Comparison of ENCODE assay signal across 8 cellular contexts in the genomic region with DNA sequence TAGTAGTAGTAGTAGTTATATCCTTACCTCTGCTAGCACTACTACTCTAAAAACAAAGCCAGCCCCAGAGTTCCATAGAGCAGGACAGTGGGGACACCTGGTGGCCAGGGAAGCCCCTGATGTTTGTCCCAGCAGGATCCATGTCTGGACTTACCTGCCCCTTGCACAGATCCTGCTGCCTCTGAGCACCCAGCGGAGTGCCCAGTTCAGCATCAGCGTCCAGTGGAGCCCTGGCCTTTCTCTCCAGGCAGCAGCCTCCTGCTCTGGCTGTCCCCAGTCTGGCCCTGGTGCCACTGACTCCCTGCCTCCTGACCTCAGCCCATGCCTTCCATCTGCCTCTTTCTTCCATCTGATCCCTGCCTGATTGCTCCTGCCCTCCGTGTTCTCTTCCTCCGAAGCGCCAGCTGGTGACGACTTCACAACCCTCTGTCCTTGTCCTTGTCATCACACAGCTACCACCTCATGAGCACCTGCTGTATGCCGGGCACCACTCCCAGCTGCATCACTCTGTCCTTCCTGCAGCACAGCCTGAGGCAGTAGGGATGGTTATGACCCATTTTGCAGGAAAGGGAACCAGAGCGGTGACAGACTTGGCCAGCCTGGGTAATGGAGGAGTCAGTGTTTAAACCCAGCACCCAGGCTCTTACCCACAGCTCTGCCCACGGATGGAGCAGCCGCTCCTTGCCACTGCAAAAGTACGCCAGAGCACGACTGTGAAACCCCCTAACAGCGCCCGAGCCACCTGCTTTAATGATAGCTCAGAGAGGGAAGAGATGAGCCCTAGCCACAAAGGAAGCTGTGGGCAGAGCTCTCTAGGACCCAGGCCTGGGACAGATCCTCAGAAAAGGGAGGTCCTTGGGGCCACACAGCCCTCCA. TPM values are rescaled to one million over a fixed set of nuclear protein-coding genes. Genes with fewer than 3 reads are reported as not detected.
DNase-seq lines count a peak whose midpoint lies in the region; ATAC-seq and TF ChIP-seq lines count a peak whose summit lies in the region.

No MANE protein-coding gene starts in this region.

- H3K4me1 ChIP-seq in endodermal cell (ENCODE audit: control insufficient read depth, insufficient read depth, low read length) (no peaks in the 10 kb centered on the region), tibial nerve (no peaks in the 10 kb centered on the region)
- H3K4me1 ChIP-seq in naive thymus-derived CD4-positive, alpha-beta T cell (ENCODE audit: control insufficient read depth in 2 of 2, insufficient read depth in 2 of 2, low read length in 2 of 2): no peaks in the 10 kb centered on the region

- peak; percentile 83 for TF ChIP-seq CTCF in endodermal cell (conservative IDR thresholded peaks at IDR 0.05)
- peak; percentile 28 to 67 (median 39) for TF ChIP-seq CTCF in tibial nerve (IDR thresholded peaks at IDR 0.05)

- H3K27ac Mint-ChIP-seq in activated CD4-positive, alpha-beta memory T cell treated with anti-CD3 and anti-CD28 coated beads, Interleukin-2, amount 10 ng/mL, durations not matched to agents 7 days and 5 days: no peak overlapping the region
- no peak overlapping the region for H3K27ac Mint-ChIP-seq in endodermal cell
- H3K27ac Mint-ChIP-seq in naive thymus-derived CD4-positive, alpha-beta T cell: peak overlapping the region in 2 of 9 donors; percentile 10 to 76

- no peak overlapping the region for H3K4me3 ChIP-seq in endodermal cell (ENCODE audit: low read length)
- no peak overlapping the region for H3K4me3 ChIP-seq in naive thymus-derived CD4-positive, alpha-beta T cell (ENCODE audit: low read length)
- H3K4me3 ChIP-seq in tibial nerve: no peak overlapping the region

- H3K9me3 ChIP-seq in endodermal cell (ENCODE audit: control insufficient read depth, low read length) (no peaks in the 10 kb centered on the region), tibial nerve (peaks cover 0 to 7% (median 0%) of the 10 kb centered on the region in 4 donors)
- no peaks in the 10 kb centered on the region for H3K9me3 ChIP-seq in naive thymus-derived CD4-positive, alpha-beta T cell (ENCODE audit: control insufficient read depth in 2 of 3, low read length in 3 of 3)

- no peak overlapping the region for H3K4me3 Mint-ChIP-seq in activated CD4-positive, alpha-beta memory T cell treated with anti-CD3 and anti-CD28 coated beads, Interleukin-2, amount 10 ng/mL, durations not matched to agents 7 days and 5 days
- no peak overlapping the region for H3K4me3 Mint-ChIP-seq in endodermal cell
- H3K4me3 Mint-ChIP-seq in naive thymus-derived CD4-positive, alpha-beta T cell: no peak overlapping the region

- peaks cover 8% of the 10 kb centered on the region for H3K4me1 Mint-ChIP-seq in activated CD4-positive, alpha-beta memory T cell treated with anti-CD3 and anti-CD28 coated beads, Interleukin-2, amount 10 ng/mL, durations not matched to agents 7 days and 5 days
- no peaks in the 10 kb centered on the region for H3K4me1 Mint-ChIP-seq in endodermal cell
- peaks cover 0 to 9% (median 7%) of the 10 kb centered on the region in 7 donors for H3K4me1 Mint-ChIP-seq in naive thymus-derived CD4-positive, alpha-beta T cell

- H3K27me3 ChIP-seq in endodermal cell (ENCODE audit: control insufficient read depth, insufficient read depth, low read length, poor library complexity, severe bottlenecking) (no peaks in the 10 kb centered on the region), tibial nerve (no peaks in the 10 kb centered on the region)
- H3K27me3 ChIP-seq in naive thymus-derived CD4-positive, alpha-beta T cell (ENCODE audit: control insufficient read depth in 2 of 2, insufficient read depth in 2 of 2, low read length in 2 of 2): no peaks in the 10 kb centered on the region

- DNase-seq in activated gamma-delta T cell treated with Interleukin-2 at 50 U/mL for 16 hours (peak; percentile 53), activated gamma-delta T cell (lab: John Stamatoyannopoulos, UW) (no peak), NCI-H510A (lab: John Stamatoyannopoulos, UW) (peak; percentile 38), endodermal cell (peak; percentile 89), tibial nerve (ENCODE audit: low spot score in 2 of 2) (peak; percentile 22 to 63)
- DNase-seq in activated CD4-positive, alpha-beta memory T cell treated with anti-CD3 and anti-CD28 coated beads, Interleukin-2, amount 10 ng/mL, durations not matched to agents 7 days and 5 days: peak; percentile 59
- DNase-seq in naive thymus-derived CD4-positive, alpha-beta T cell: peak in 8 of 9 donors; percentile 46 to 69 (median 64)

- WGBS in endodermal cell (ENCODE audit: insufficient coverage in 1 of 2, insufficient read length in 1 of 2), 2 experiments: 76 to 82% methylated on average over 9 to 14 of the region's 14 CpGs
- WGBS in tibial nerve, 2 donors: 78 to 80% methylated on average over 14 of the region's 14 CpGs

- intact Hi-C loops in naive thymus-derived CD4-positive, alpha-beta T cell (cut with micrococcal nuclease): loop anchor here (1.0 to 10.0 kb wide), 7 partner anchors 69 to 542 kb away; no protein-coding TSS in a partner anchor

- no peaks in the 10 kb centered on the region for H3K9me3 Mint-ChIP-seq in activated CD4-positive, alpha-beta memory T cell treated with anti-CD3 and anti-CD28 coated beads, Interleukin-2, amount 10 ng/mL, durations not matched to agents 7 days and 5 days
- peaks cover 3% of the 10 kb centered on the region for H3K9me3 Mint-ChIP-seq in endodermal cell
- H3K9me3 Mint-ChIP-seq in naive thymus-derived CD4-positive, alpha-beta T cell: no peaks in the 10 kb centered on the region

- ATAC-seq in naive thymus-derived CD4-positive, alpha-beta T cell: peak; percentile 74
- no peak for ATAC-seq in HG03196 (IDR thresholded peaks at IDR 0.05; ENCODE audit: unreplicated experiment)

- TF ChIP-seq POLR2A in tibial nerve (IDR thresholded peaks at IDR 0.05): no peak

- H3K9ac ChIP-seq in endodermal cell (ENCODE audit: extremely low read depth, low read length, poor library complexity, severe bottlenecking): no peak overlapping the region

- H3K36me3 ChIP-seq in endodermal cell (ENCODE audit: control insufficient read depth, insufficient read depth, low read length): no peaks in the 10 kb centered on the region
- H3K36me3 ChIP-seq in naive thymus-derived CD4-positive, alpha-beta T cell (ENCODE audit: control insufficient read depth in 2 of 3, insufficient read depth in 3 of 3, low read length in 3 of 3): no peaks in the 10 kb centered on the region
- H3K36me3 ChIP-seq in tibial nerve: peaks cover 0 to 23% (median 0%) of the 10 kb centered on the region in 3 donors

- no peak for TF ChIP-seq EP300 in tibial nerve (IDR thresholded peaks at IDR 0.05)

- peaks cover 10% of the 10 kb centered on the region for H3K27me3 Mint-ChIP-seq in activated CD4-positive, alpha-beta memory T cell treated with anti-CD3 and anti-CD28 coated beads, Interleukin-2, amount 10 ng/mL, durations not matched to agents 7 days and 5 days
- no peaks in the 10 kb centered on the region for H3K27me3 Mint-ChIP-seq in endodermal cell (ENCODE audit: insufficient read depth)
- peaks cover 0 to 14% (median 0%) of the 10 kb centered on the region in 5 donors for H3K27me3 Mint-ChIP-seq in naive thymus-derived CD4-positive, alpha-beta T cell

- CTCF ChIA-PET in activated CD4-positive, alpha-beta memory T cell treated with anti-CD3 and anti-CD28 coated beads, Interleukin-2, amount 10 ng/mL, durations not matched to agents 7 days and 5 days (lab: Charles Lee): interaction anchor here (0.6 to 2.0 kb wide), 7 partner anchors 11 to 268 kb away, joined by 3 to 12 read pairs (median 3); no protein-coding TSS in a partner anchor
- CTCF ChIA-PET in naive thymus-derived CD4-positive, alpha-beta T cell (lab: Charles Lee): interaction anchor here (0.6 to 2.6 kb wide), 13 partner anchors 10 to 722 kb away, joined by 3 to 17 read pairs (median 4); no protein-coding TSS in a partner anchor

- no peaks in the 10 kb centered on the region for H3K36me3 Mint-ChIP-seq in activated CD4-positive, alpha-beta memory T cell treated with anti-CD3 and anti-CD28 coated beads, Interleukin-2, amount 10 ng/mL, durations not matched to agents 7 days and 5 days (ENCODE audit: low read depth)
- H3K36me3 Mint-ChIP-seq in endodermal cell (ENCODE audit: low read depth): no peaks in the 10 kb centered on the region
- H3K36me3 Mint-ChIP-seq in naive thymus-derived CD4-positive, alpha-beta T cell: no peaks in the 10 kb centered on the region

- POLR2A ChIA-PET in activated CD4-positive, alpha-beta memory T cell treated with anti-CD3 and anti-CD28 coated beads, Interleukin-2, amount 10 ng/mL, durations not matched to agents 7 days and 5 days (lab: Charles Lee): interaction anchor here (0.9 to 1.8 kb wide), 3 partner anchors 26 to 49 kb away, joined by 3 to 5 read pairs (median 3); no protein-coding TSS in a partner anchor
- POLR2A ChIA-PET in naive thymus-derived CD4-positive, alpha-beta T cell (lab: Charles Lee): no interaction called here

- H3K27ac ChIP-seq in endodermal cell (ENCODE audit: low read depth, low read length): no peak overlapping the region
- no peak overlapping the region for H3K27ac ChIP-seq in naive thymus-derived CD4-positive, alpha-beta T cell (ENCODE audit: low read depth, low read length)
- no peak overlapping the region for H3K27ac ChIP-seq in tibial nerve

RNA-seq across cellular contexts. Expression of a gene that starts 11.5 kb away (rescaled TPM):
- under 1 TPM; 0.50 to 0.88 TPM for total RNA-seq in activated CD4-positive, alpha-beta memory T cell treated with anti-CD3 and anti-CD28 coated beads, Interleukin-2, amount 10 ng/mL, durations not matched to agents 7 days and 5 days
- total RNA-seq in endodermal cell (10 to 100 TPM in 1 of 2 donors, 1 to 10 TPM in 1; 8.4 to 11.2 TPM), tibial nerve (10 to 100 TPM in 1 of 4 donors, 1 to 10 TPM in 3; 2.9 to 16.4 (median 5.9) TPM)
- 6.2 TPM for polyA plus RNA-seq in endodermal cell (2013, experiment 1 of 2)
- polyA plus RNA-seq in endodermal cell (2013, experiment 2 of 2): 6.1 TPM
- total RNA-seq in naive thymus-derived CD4-positive, alpha-beta T cell: 10 to 100 TPM in 3 of 5 experiments, 1 to 10 TPM in 1, under 1 TPM in 1; 0.73 to 27.2 (median 16.5) TPM
- 10 to 100 TPM; 10.2 to 11.0 TPM for polyA plus RNA-seq in naive thymus-derived CD4-positive, alpha-beta T cell
